Comparison of ENCODE assay signal across 14 cellular contexts in the genomic region with DNA sequence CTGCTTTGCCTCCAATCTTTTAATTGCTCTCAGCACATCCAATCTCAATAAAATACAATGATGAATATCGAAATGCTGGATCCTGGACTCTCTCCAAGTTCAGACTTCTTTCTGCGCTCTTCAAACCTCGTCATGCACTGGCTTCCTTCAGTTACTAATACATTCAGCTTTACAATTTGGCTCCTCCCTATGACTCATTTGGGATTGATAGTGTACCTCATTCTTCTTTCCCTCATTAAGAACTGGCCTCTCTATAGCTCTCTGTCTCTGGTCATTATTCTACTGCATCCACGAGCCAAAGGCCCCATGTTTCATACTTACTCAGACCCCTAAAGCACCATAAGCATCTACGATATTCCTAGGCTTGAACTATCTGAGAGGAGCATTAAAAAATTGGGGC. TPM values are rescaled to one million over a fixed set of nuclear protein-coding genes. Genes with fewer than 3 reads are reported as not detected.
DNase-seq lines count a peak whose midpoint lies in the region; TF ChIP-seq lines count a peak whose summit lies in the region.
"Had no signal": no experiment of that assay in that cellular context is flagged by ENCODE, and none has a peak within 500 bp of the region (broad histone marks: within the 10 kb centered on the region; RNA-seq: fewer than 3 reads in every experiment).

No MANE protein-coding gene starts in this region.

- H3K27me3 ChIP-seq in mucosa of rectum (ENCODE audit: control insufficient read depth in 2 of 2, insufficient read depth in 2 of 2, low read length in 2 of 2) (no peaks in the 10 kb centered on the region), Caco-2 (replicated peaks; ENCODE audit: control insufficient read depth, insufficient read depth, low read length) (no peaks in the 10 kb centered on the region)
- H3K27me3 ChIP-seq: BLaER1 treated with 17β-estradiol and CSF1 and Interleukin-3, amounts not matched to agents 10 nM and 100 nM had no signal

- H3K36me3 ChIP-seq in mucosa of rectum (ENCODE audit: control insufficient read depth in 2 of 2, insufficient read depth in 2 of 2, low read length in 2 of 2) (peaks cover 2 to 7% of the 10 kb centered on the region in 2 donors), Caco-2 (ENCODE audit: control insufficient read depth, insufficient read depth, low read length) (no peaks in the 10 kb centered on the region)
- H3K36me3 ChIP-seq: BLaER1 treated with 17β-estradiol and CSF1 and Interleukin-3, amounts not matched to agents 10 nM and 100 nM had no signal

- CTCF ChIA-PET in RWPE1 (lab: Yijun Ruan, JAX): no interaction called here
- CTCF ChIA-PET in Caco-2 (lab: Charles Lee): no interaction called here

- H3K4me1 ChIP-seq in mucosa of rectum (ENCODE audit: control insufficient read depth in 2 of 2, insufficient read depth in 2 of 2, low read length in 2 of 2) (peaks cover 2 to 22% of the 10 kb centered on the region in 2 donors), Caco-2 (peaks cover 25% of the 10 kb centered on the region)
- H3K4me1 ChIP-seq: BLaER1 treated with 17β-estradiol and CSF1 and Interleukin-3, amounts not matched to agents 10 nM and 100 nM had no signal

- H3K9me3 Mint-ChIP-seq in Caco-2 (ENCODE audit: unreplicated experiment): peaks cover 36% of the 10 kb centered on the region

- TF ChIP-seq CTCF in RWPE1 (conservative IDR thresholded peaks at IDR 0.05; ENCODE audit: low read depth) (no peak), epithelial cell of esophagus (IDR thresholded peaks at IDR 0.05; ENCODE audit: insufficient read depth, low read depth, low read length, missing control alignments) (no peak), Caco-2 (IDR thresholded peaks at IDR 0.05; ENCODE audit: insufficient read depth in 1 of 2, low read depth in 1 of 2, low read length in 1 of 2, severe bottlenecking in 1 of 2, unreplicated experiment in 1 of 2) (no peak)

- no peak overlapping the region for H3K4me3 ChIP-seq in epithelial cell of esophagus (ENCODE audit: low read length)
- H3K4me3 ChIP-seq in mucosa of rectum (ENCODE audit: low read length in 2 of 2): peak overlapping the region; percentile 79 to 83
- no peak overlapping the region for H3K4me3 ChIP-seq in Caco-2 (ENCODE audit: low read depth, low read length)
- H3K4me3 ChIP-seq: BLaER1 treated with 17β-estradiol and CSF1 and Interleukin-3, amounts not matched to agents 10 nM and 100 nM had no signal

- peaks cover 29% of the 10 kb centered on the region for H3K36me3 Mint-ChIP-seq in Caco-2 (ENCODE audit: insufficient read depth, unreplicated experiment)

- intact Hi-C loops in Caco-2 (cut with micrococcal nuclease; ENCODE audit: unreplicated experiment): no loop called here

- DNase-seq in ELR (ENCODE audit: low read depth): peak; percentile 1
- DNase-seq in RWPE1 (ENCODE audit: low spot score): peak; percentile 1
- peak; percentile 26 for DNase-seq in epithelial cell of esophagus (ENCODE audit: low read depth)
- DNase-seq in central memory CD4-positive, alpha-beta T cell: no peak
- no peak for DNase-seq in Caco-2
- no peak for DNase-seq in NCI-H446 treated with DMSO at 0.1 percent for 48 hours (lab: John Stamatoyannopoulos, UW)
- DNase-seq in NCI-H1436 (lab: John Stamatoyannopoulos, UW): no peak
- DNase-seq: DMS53, NCI-H187, NCI-H2171 treated with DMSO at 0.1 percent for 48 hours, NCI-H510A treated with DMSO at 0.1 percent for 48 hours had no signal

- H3K27ac ChIP-seq in RWPE1 (no peak overlapping the region), mucosa of rectum (ENCODE audit: low read depth in 2 of 2, low read length in 2 of 2) (peak overlapping the region; percentile 65 to 72)
- H3K27ac ChIP-seq: BLaER1 treated with 17β-estradiol and CSF1 and Interleukin-3, amounts not matched to agents 10 nM and 100 nM had no signal

- no peak overlapping the region for H3K27ac Mint-ChIP-seq in Caco-2 (ENCODE audit: unreplicated experiment)

- H3K4me1 Mint-ChIP-seq in Caco-2 (ENCODE audit: low read depth, unreplicated experiment): peaks cover 22% of the 10 kb centered on the region

- H3K9me3 ChIP-seq in mucosa of rectum (ENCODE audit: control insufficient read depth in 2 of 2, low read length in 2 of 2) (no peaks in the 10 kb centered on the region), Caco-2 (peaks cover 18% of the 10 kb centered on the region)

- POLR2A ChIA-PET in RWPE1 (lab: Yijun Ruan, JAX; ENCODE audit: low non-redundant PET) (no interaction called here), Caco-2 (lab: Charles Lee) (no interaction called here)

- H3K27me3 Mint-ChIP-seq in Caco-2 (ENCODE audit: insufficient read depth, unreplicated experiment): no peaks in the 10 kb centered on the region

- peak overlapping the region in 1 of 2 donors; percentile 68 for H3K9ac ChIP-seq in mucosa of rectum (ENCODE audit: low read depth in 1 of 2, low read length in 2 of 2)
- H3K9ac ChIP-seq: BLaER1 treated with 17β-estradiol and CSF1 and Interleukin-3, amounts not matched to agents 10 nM and 100 nM had no signal

- no peak overlapping the region for H3K4me3 Mint-ChIP-seq in Caco-2 (ENCODE audit: unreplicated experiment)

- no TSS peak for BruUV-seq in Caco-2 (replicated peaks; lab: Mats Ljungman, UMichigan)

RNA-seq across cellular contexts. Expression of a gene that starts 5.0 kb away (rescaled TPM):
- 86.4 and 99.9 TPM in 2 replicates for total RNA-seq in Caco-2 (2022)
- total RNA-seq: RPMI7951 had no signal

Comparison
In these comparisons a context has a peak if more than half of its experiments do, and no peak if none do; other contexts are left out.
1. DNase-seq: peak in ELR (single experiment), RWPE1 (single experiment) and epithelial cell of esophagus (single experiment); none in central memory CD4-positive, alpha-beta T cell (single experiment), Caco-2 (0 of 2), NCI-H446 treated with DMSO at 0.1 percent for 48 hours (single experiment) and NCI-H1436 (single experiment).
2. H3K4me3 ChIP-seq: peak in mucosa of rectum (2 of 2); none in epithelial cell of esophagus (single experiment) and Caco-2 (single experiment).